11 cellular contexts compared by ENCODE assay signal in the genomic region with DNA sequence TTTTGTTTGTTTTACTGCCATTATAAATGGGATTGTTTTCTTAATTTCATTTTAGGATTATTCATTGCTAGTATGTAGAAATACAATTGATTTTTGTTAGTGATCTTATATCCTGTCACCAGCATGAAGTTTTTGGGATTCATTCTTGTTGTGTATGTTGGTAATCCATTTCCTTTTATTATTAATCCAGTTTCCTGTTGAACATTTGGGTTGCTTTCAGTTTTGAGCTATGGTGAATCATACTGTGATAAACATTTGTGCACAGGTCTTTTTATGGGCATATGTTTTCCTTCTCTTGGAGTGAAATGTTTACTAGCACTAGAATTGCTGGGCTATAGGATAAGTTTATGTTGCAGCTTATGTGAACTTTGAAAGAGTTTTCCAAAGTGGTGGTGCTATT.
A peak's percentile ranks its signal among the peaks of the same experiment; 100 is the strongest.
DNase-seq lines count a peak whose midpoint lies in the region; ATAC-seq and TF ChIP-seq lines count a peak whose summit lies in the region.
"Had no signal": no experiment of that assay in that cellular context is flagged by ENCODE, and none has a peak within 500 bp of the region (broad histone marks: within the 10 kb centered on the region; RNA-seq: fewer than 3 reads in every experiment).

No MANE protein-coding gene starts in this region.

- no peak for TF ChIP-seq POLR2A in vagina (IDR thresholded peaks at IDR 0.05)

- H2AFZ ChIP-seq in mesenchymal stem cell (ENCODE audit: low read depth, low read length), result no peak overlapping the region

- no peak overlapping the region for H4K91ac ChIP-seq in mesenchymal stem cell (ENCODE audit: low read length)

- intact Hi-C loops in vagina (cut with DNase I), result no loop called here

- DNase-seq in choroid plexus epithelial cell (ENCODE audit: low read depth), result peak; percentile 62
- peak; percentile 79 for DNase-seq in mesenchymal stem cell
- no peak for DNase-seq in activated CD8-positive, alpha-beta memory T cell treated with anti-CD3 and anti-CD28 coated beads, Interleukin-2, amount 50 U/mL, for 4 hours
- no peak for DNase-seq in NCI-H1436 (lab: John Stamatoyannopoulos, UW)
- DNase-seq in vagina (ENCODE audit: extremely low spot score in 2 of 2), result no peak
- DNase-seq: lower lobe of right lung, posterior cingulate gyrus had no signal

- no peaks in the 10 kb centered on the region for H3K4me1 ChIP-seq in mesenchymal stem cell (ENCODE audit: control insufficient read depth, insufficient read depth, low read depth, low read length)
- H3K4me1 ChIP-seq in vagina, result no peaks in the 10 kb centered on the region
- H3K4me1 ChIP-seq: lower lobe of right lung had no signal

- H2BK15ac ChIP-seq in mesenchymal stem cell (ENCODE audit: low read depth, poor library complexity, severe bottlenecking), result no peak overlapping the region

- H3K9me3 ChIP-seq in mesenchymal stem cell (ENCODE audit: control insufficient read depth, low read length), result peaks cover 11% of the 10 kb centered on the region
- H3K9me3 ChIP-seq in vagina, result no peaks in the 10 kb centered on the region
- H3K9me3 ChIP-seq: thoracic aorta had no signal

- TF ChIP-seq CTCF in choroid plexus epithelial cell (conservative IDR thresholded peaks at IDR 0.05; ENCODE audit: low read depth, low read length) (no peak), vagina (IDR thresholded peaks at IDR 0.05) (no peak)

- H2BK5ac ChIP-seq in mesenchymal stem cell (ENCODE audit: low read depth, low read length, poor library complexity, severe bottlenecking), result no peak overlapping the region

- H3K79me1 ChIP-seq in mesenchymal stem cell (replicated peaks; ENCODE audit: low read length, poor library complexity, severe bottlenecking), result peaks cover 12% of the 10 kb centered on the region

- H3K36me3 ChIP-seq in mesenchymal stem cell (ENCODE audit: control insufficient read depth in 1 of 2, insufficient read depth in 2 of 2, low read depth in 1 of 2, low read length in 2 of 2) (peaks cover 6 to 32% of the 10 kb centered on the region in 2 experiments), vagina (peaks cover 5 to 9% of the 10 kb centered on the region in 2 donors)

- no peak overlapping the region for H3K4ac ChIP-seq in mesenchymal stem cell (ENCODE audit: low read depth in 1 of 2, low read length in 2 of 2)

- no peak overlapping the region for H4K8ac ChIP-seq in mesenchymal stem cell (ENCODE audit: low read length)

- H3K18ac ChIP-seq in mesenchymal stem cell (ENCODE audit: low read depth in 1 of 2, low read length in 2 of 2), result no peak overlapping the region

- H2BK12ac ChIP-seq in mesenchymal stem cell (ENCODE audit: low read length in 2 of 2), result no peak overlapping the region

- no peak overlapping the region for H3K4me2 ChIP-seq in mesenchymal stem cell (ENCODE audit: low read length, poor library complexity, severe bottlenecking)

- no peak overlapping the region for H3K14ac ChIP-seq in mesenchymal stem cell (ENCODE audit: low read length in 2 of 2)

- H3K4me3 ChIP-seq in choroid plexus epithelial cell (ENCODE audit: low read depth, low read length), result no peak overlapping the region
- no peak overlapping the region for H3K4me3 ChIP-seq in mesenchymal stem cell (ENCODE audit: insufficient read depth in 1 of 2, low read depth in 1 of 2, low read length in 2 of 2)
- H3K4me3 ChIP-seq in vagina, result no peak overlapping the region
- H3K4me3 ChIP-seq: lower lobe of right lung, thoracic aorta had no signal

- H3K27me3 ChIP-seq in mesenchymal stem cell (ENCODE audit: control insufficient read depth in 1 of 2, insufficient read depth in 1 of 2, low read length in 2 of 2), result no peaks in the 10 kb centered on the region
- H3K27me3 ChIP-seq in vagina, result no peaks in the 10 kb centered on the region

- peak overlapping the region; percentile 18 for H3K9ac ChIP-seq in mesenchymal stem cell (ENCODE audit: low read length)

- no peak overlapping the region for H3K23ac ChIP-seq in mesenchymal stem cell (ENCODE audit: low read length in 2 of 2)

- H2BK120ac ChIP-seq in mesenchymal stem cell (ENCODE audit: low read depth, low read length), result no peak overlapping the region

- no peak overlapping the region for H2AK5ac ChIP-seq in mesenchymal stem cell (ENCODE audit: low read length, severe bottlenecking)

- ATAC-seq in GM18909 (IDR thresholded peaks at IDR 0.05; ENCODE audit: poor library complexity, unreplicated experiment) (peak; percentile 59), HG03442 (IDR thresholded peaks at IDR 0.05; ENCODE audit: unreplicated experiment) (peak; percentile 50), HG03565 (IDR thresholded peaks at IDR 0.05; ENCODE audit: unreplicated experiment) (no peak)
- ATAC-seq: lower lobe of right lung had no signal

- peak overlapping the region; percentile 79 for H3K27ac ChIP-seq in mesenchymal stem cell (ENCODE audit: low read length, poor library complexity, severe bottlenecking)
- H3K27ac ChIP-seq in vagina, result no peak overlapping the region
- H3K27ac ChIP-seq: lower lobe of right lung, thoracic aorta had no signal

Comparison
In these comparisons a context has a peak if more than half of its experiments do, and no peak if none do; other contexts are left out.
1. DNase-seq: peak in choroid plexus epithelial cell (single experiment) and mesenchymal stem cell (single experiment); none in activated CD8-positive, alpha-beta memory T cell treated with anti-CD3 and anti-CD28 coated beads, Interleukin-2, amount 50 U/mL, for 4 hours (single experiment), NCI-H1436 (single experiment) and vagina (0 of 2).